In the genomic region with DNA sequence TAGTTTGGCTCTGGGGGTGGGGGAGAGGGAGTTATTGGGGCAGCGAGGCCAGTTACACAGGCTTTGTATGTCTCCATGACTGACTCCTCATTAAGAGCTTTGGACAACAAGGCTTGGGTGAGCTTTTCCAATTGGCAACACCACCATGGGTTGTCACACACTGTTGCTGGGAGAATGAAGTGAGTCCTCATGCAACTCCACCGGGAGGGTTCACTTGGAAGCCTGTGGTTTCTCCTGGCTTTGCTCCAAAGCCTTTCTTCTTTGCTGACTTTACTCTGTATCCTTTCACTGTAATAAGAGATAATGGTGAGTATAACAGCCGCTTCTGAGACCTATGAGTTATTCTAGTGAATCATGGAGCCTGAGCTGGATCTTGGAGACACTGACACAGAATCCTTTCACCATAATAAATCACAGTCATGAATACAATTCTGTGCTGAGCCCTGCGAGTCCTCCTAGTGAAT, we compare ENCODE assay signal across 14 cellular contexts. TPM values are rescaled to one million over a fixed set of nuclear protein-coding genes. Genes with fewer than 3 reads are reported as not detected.
DNase-seq lines count a peak whose midpoint lies in the region; ATAC-seq and TF ChIP-seq lines count a peak whose summit lies in the region.
"Had no signal": no experiment of that assay in that cellular context is flagged by ENCODE, and none has a peak within 500 bp of the region (broad histone marks: within the 10 kb centered on the region; RNA-seq: fewer than 3 reads in every experiment).

No MANE protein-coding gene starts in this region.

- ATAC-seq in left colon = no peak
- ATAC-seq: esophagus mucosa, K562, Panc1 had no signal

- TF ChIP-seq CTCF in epithelial cell of proximal tubule (conservative IDR thresholded peaks at IDR 0.05; ENCODE audit: low read depth, low read length) = no peak
- TF ChIP-seq CTCF in Peyer's patch (IDR thresholded peaks at IDR 0.05) = no peak

- no peaks in the 10 kb centered on the region for H3K36me3 ChIP-seq in Peyer's patch

- intact Hi-C loops in left colon (cut with DNase I, micrococcal nuclease) = no loop called here

- H3K4me3 ChIP-seq in epithelial cell of proximal tubule (ENCODE audit: low read depth, low read length) = no peak overlapping the region
- no peak overlapping the region for H3K4me3 ChIP-seq in Peyer's patch
- H3K4me3 ChIP-seq: K562 had no signal

- no peaks in the 10 kb centered on the region for H3K9me3 ChIP-seq in Peyer's patch

- peak; percentile 44 for DNase-seq in COLO829 (ENCODE audit: low spot score)
- peak; percentile 96 for DNase-seq in M059J (ENCODE audit: low read depth)
- DNase-seq in epithelial cell of proximal tubule (ENCODE audit: low read depth) = peak; percentile 45
- DNase-seq in myocyte (ENCODE audit: low read depth) = peak; percentile 86
- no peak for DNase-seq in T-helper 2 cell
- DNase-seq in Peyer's patch = no peak
- no peak for DNase-seq in left colon
- DNase-seq in NCI-H1105 treated with DMSO at 0.1 percent for 48 hours (lab: John Stamatoyannopoulos, UW) = no peak
- DNase-seq: aorta; CD8-positive, alpha-beta memory T cell; stimulated activated CD4-positive, alpha-beta T cell treated with anti-CD3 and anti-CD28 coated beads, Interleukin-15, amount 100 ng/mL, for 24 hours had no signal

- no peak overlapping the region for H3K27ac ChIP-seq in Peyer's patch

- H3K27me3 ChIP-seq in Peyer's patch = no peaks in the 10 kb centered on the region

- no peaks in the 10 kb centered on the region for H3K4me1 ChIP-seq in Peyer's patch

- TF ChIP-seq POLR2A in Peyer's patch (IDR thresholded peaks at IDR 0.05) = no peak

RNA-seq across cellular contexts. Expression of a gene that starts 24.9 kb away (rescaled TPM):
- total RNA-seq in M059J (2014; rRNA removed; shearing (Covaris generic)) = 288 and 321 TPM in 2 replicates
- total RNA-seq in epithelial cell of proximal tubule (306 and 357 TPM in 2 replicates), myocyte (234 and 349 TPM in 2 replicates), Peyer's patch (100 to 1,000 TPM; 132 to 345 (median 190) TPM), left colon (100 to 1,000 TPM; 198 to 218 TPM)
- 286 TPM for polyA plus RNA-seq in myocyte (2012)

RNA-seq across cellular contexts. Expression of a gene that starts 46.8 kb away (rescaled TPM):
- total RNA-seq in M059J (2014; rRNA removed; shearing (Covaris generic)) = 0.12 and 2.1 TPM in 2 replicates
- total RNA-seq in epithelial cell of proximal tubule (not detected in 2 replicates), myocyte (1.3 and 2.1 TPM in 2 replicates), Peyer's patch (not detected), left colon (not detected)
- polyA plus RNA-seq in myocyte (2012) = 23.3 TPM
- total RNA-seq: aorta; CD8-positive, alpha-beta memory T cell; esophagus mucosa had no signal
- polyA plus RNA-seq: aorta; CD8-positive, alpha-beta memory T cell; K562 had no signal

Comparison
In these comparisons a context has a peak if more than half of its experiments do, and no peak if none do; other contexts are left out.
1. DNase-seq: peak in COLO829 (single experiment), M059J (single experiment), epithelial cell of proximal tubule (single experiment) and myocyte (single experiment); none in T-helper 2 cell (0 of 5), Peyer's patch (0 of 3), left colon (0 of 2) and NCI-H1105 treated with DMSO at 0.1 percent for 48 hours (single experiment).